Comparison of ENCODE assay signal across 8 cellular contexts in the genomic region with DNA sequence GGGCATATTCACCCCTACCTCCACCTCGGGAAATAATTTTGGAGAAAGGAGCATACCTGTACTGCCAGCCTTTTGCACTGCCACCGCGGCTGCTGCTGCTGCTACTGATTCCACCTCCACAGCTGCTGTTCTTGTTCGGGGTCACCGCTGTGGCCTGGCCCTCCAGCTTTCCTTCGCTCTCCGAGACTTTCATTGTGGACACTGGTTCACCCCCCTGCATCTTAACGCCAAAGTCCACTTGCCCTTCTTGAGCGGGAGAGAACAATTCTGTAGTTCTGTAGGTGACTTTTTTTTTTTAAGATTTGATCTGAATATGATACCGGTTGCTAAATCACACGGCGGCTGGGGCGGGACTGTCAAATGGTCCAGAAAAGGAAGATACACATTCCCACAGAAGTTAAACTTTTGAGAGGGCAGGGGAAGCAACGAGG. TPM values are rescaled to one million over a fixed set of nuclear protein-coding genes. Genes with fewer than 3 reads are reported as not detected.
DNase-seq lines count a peak whose midpoint lies in the region; ATAC-seq and TF ChIP-seq lines count a peak whose summit lies in the region.

No MANE protein-coding gene starts in this region.

- peak in 1 of 7 experiments; percentile 3 for TF ChIP-seq CTCF in body of pancreas (IDR thresholded peaks at IDR 0.05)
- TF ChIP-seq CTCF in left lung (IDR thresholded peaks at IDR 0.05), result no peak

- H3K4me1 ChIP-seq in body of pancreas (peaks cover 40% of the 10 kb centered on the region), left lung (peaks cover 15 to 53% of the 10 kb centered on the region in 2 donors), stomach smooth muscle (ENCODE audit: control insufficient read depth, insufficient read depth, low read length) (peaks cover 15% of the 10 kb centered on the region)

- no peak for TF ChIP-seq POLR2A in body of pancreas (IDR thresholded peaks at IDR 0.05)

- H3K9ac ChIP-seq in stomach smooth muscle (ENCODE audit: low read length in 2 of 2), result peak overlapping the region; percentile 80 to 87

- H3K36me3 ChIP-seq in body of pancreas (replicated peaks in 1 of 2; ENCODE audit: insufficient read depth in 1 of 2, low read depth in 2 of 2) (no peaks in the 10 kb centered on the region), left lung (no peaks in the 10 kb centered on the region), stomach smooth muscle (ENCODE audit: control insufficient read depth in 2 of 2, insufficient read depth in 2 of 2, low read length in 2 of 2) (no peaks in the 10 kb centered on the region)

- TF ChIP-seq RAD21 in Ishikawa (IDR thresholded peaks at IDR 0.05; ENCODE audit: low read depth), result no peak

- TF ChIP-seq EP300 in Ishikawa (IDR thresholded peaks at IDR 0.05; ENCODE audit: borderline replicate concordance), result no peak

- no peaks in the 10 kb centered on the region for H3K9me3 ChIP-seq in body of pancreas
- H3K9me3 ChIP-seq in left lung, result no peaks in the 10 kb centered on the region
- H3K9me3 ChIP-seq in stomach smooth muscle (ENCODE audit: control insufficient read depth in 2 of 2, low read length in 2 of 2), result no peaks in the 10 kb centered on the region

- peak overlapping the region; percentile 87 to 93 (median 90) for H3K27ac ChIP-seq in body of pancreas
- peak overlapping the region; percentile 93 to 99 for H3K27ac ChIP-seq in left lung
- H3K27ac ChIP-seq in stomach smooth muscle (ENCODE audit: low read length), result peak overlapping the region; percentile 88

- H3K27me3 ChIP-seq in body of pancreas, result no peaks in the 10 kb centered on the region
- no peaks in the 10 kb centered on the region for H3K27me3 ChIP-seq in left lung
- H3K27me3 ChIP-seq in stomach smooth muscle (ENCODE audit: control insufficient read depth in 1 of 2, insufficient read depth in 2 of 2, low read length in 2 of 2), result no peaks in the 10 kb centered on the region

- peak; percentile 39 for DNase-seq in D341Med (ENCODE audit: low spot score)
- DNase-seq in body of pancreas, result peak; percentile 22 to 40 (median 32)
- DNase-seq in left lung, result peak; percentile 46 to 78
- DNase-seq in amygdala (lab: John Stamatoyannopoulos, UW), result no peak

- ATAC-seq in body of pancreas (no peak), left lung (peak; percentile 3), GM19351 (IDR thresholded peaks at IDR 0.05; ENCODE audit: unreplicated experiment) (no peak), GM18873 (IDR thresholded peaks at IDR 0.05; ENCODE audit: low FRiP score, unreplicated experiment) (no peak)

- H3K4me3 ChIP-seq in body of pancreas, result peak overlapping the region; percentile 46 to 49
- H3K4me3 ChIP-seq in left lung, result peak overlapping the region; percentile 59 to 90
- peak overlapping the region; percentile 83 to 89 for H3K4me3 ChIP-seq in stomach smooth muscle (ENCODE audit: low read length in 2 of 2)

- intact Hi-C loops in body of pancreas (cut with DNase I), result no loop called here
- intact Hi-C loops in left lung (cut with DNase I), result no loop called here

- 0 to 1% methylated on average over 14 of the region's 14 CpGs for WGBS in body of pancreas, 2 donors

TF ChIP-seq in Ishikawa, 13 proteins besides CTCF, POLR2A, EP300 and RAD21:
- TF ChIP-seq, protein P1, sequence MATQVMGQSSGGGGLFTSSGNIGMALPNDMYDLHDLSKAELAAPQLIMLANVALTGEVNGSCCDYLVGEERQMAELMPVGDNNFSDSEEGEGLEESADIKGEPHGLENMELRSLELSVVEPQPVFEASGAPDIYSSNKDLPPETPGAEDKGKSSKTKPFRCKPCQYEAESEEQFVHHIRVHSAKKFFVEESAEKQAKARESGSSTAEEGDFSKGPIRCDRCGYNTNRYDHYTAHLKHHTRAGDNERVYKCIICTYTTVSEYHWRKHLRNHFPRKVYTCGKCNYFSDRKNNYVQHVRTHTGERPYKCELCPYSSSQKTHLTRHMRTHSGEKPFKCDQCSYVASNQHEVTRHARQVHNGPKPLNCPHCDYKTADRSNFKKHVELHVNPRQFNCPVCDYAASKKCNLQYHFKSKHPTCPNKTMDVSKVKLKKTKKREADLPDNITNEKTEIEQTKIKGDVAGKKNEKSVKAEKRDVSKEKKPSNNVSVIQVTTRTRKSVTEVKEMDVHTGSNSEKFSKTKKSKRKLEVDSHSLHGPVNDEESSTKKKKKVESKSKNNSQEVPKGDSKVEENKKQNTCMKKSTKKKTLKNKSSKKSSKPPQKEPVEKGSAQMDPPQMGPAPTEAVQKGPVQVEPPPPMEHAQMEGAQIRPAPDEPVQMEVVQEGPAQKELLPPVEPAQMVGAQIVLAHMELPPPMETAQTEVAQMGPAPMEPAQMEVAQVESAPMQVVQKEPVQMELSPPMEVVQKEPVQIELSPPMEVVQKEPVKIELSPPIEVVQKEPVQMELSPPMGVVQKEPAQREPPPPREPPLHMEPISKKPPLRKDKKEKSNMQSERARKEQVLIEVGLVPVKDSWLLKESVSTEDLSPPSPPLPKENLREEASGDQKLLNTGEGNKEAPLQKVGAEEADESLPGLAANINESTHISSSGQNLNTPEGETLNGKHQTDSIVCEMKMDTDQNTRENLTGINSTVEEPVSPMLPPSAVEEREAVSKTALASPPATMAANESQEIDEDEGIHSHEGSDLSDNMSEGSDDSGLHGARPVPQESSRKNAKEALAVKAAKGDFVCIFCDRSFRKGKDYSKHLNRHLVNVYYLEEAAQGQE (IDR thresholded peaks at IDR 0.05; ENCODE audit: low read depth), result no peak
- TF ChIP-seq TEAD4 (IDR thresholded peaks at IDR 0.05), result no peak
- peak; percentile 43; the same call in 1 of the 2 replicates for TF ChIP-seq CEBPB (IDR thresholded peaks at IDR 0.05)

RNA-seq across cellular contexts. Expression of a gene that starts 0.7 kb away (rescaled TPM):
- total RNA-seq in body of pancreas (1 to 10 TPM; 3.3 to 4.7 TPM), left lung (10 to 100 TPM; 17.9 to 26.2 TPM)

Comparison
In these comparisons a context has a peak if more than half of its experiments do, and no peak if none do; other contexts are left out.
1. DNase-seq: peak in D341Med (single experiment), body of pancreas (4 of 4) and left lung (2 of 2); none in amygdala (0 of 56).
2. Peak in every context shown above with its lines, with median percentiles within 50 percentile points of each other: H3K27ac ChIP-seq and H3K4me3 ChIP-seq.